Comparison of ENCODE assay signal across 21 cellular contexts in the genomic region with DNA sequence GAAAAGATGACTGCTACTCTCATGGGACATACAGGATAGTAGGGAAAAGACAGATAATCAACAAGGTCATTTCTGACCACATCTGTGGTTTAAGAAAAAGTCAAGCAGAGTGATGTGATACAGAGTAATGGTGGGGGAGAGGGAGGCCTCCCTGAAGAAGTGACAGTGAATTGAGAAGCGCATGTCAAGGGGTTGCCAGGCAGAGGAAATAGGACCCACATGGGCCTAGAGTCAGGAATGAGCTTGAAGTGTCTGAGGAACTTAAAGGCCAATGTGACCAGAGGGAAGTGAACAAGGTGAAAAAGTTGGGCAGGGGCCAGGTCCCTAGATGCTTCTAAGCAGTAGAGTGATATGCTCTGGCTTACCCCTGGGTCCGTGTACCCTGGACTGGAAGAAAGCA.
DNase-seq lines count a peak whose midpoint lies in the region; ATAC-seq and TF ChIP-seq lines count a peak whose summit lies in the region.
"Had no signal": no experiment of that assay in that cellular context is flagged by ENCODE, and none has a peak within 500 bp of the region (broad histone marks: within the 10 kb centered on the region; RNA-seq: fewer than 3 reads in every experiment).

No MANE protein-coding gene starts in this region.

- peak; percentile 22 for DNase-seq in activated T-cell treated with anti-CD3 and anti-CD28 coated beads, Interleukin-2, amount 50 U/mL, for 24 hours
- DNase-seq in activated T-cell treated with anti-CD3 and anti-CD28 coated beads for 4 hours (no peak), left kidney (ENCODE audit: low read depth, low spot score) (peak; percentile 70), vagina (ENCODE audit: extremely low spot score in 2 of 2) (peak in 1 of 2 donors; percentile 85), breast epithelium (ENCODE audit: low spot score in 2 of 2) (no peak), NCI-H2227 (lab: John Stamatoyannopoulos, UW; ENCODE audit: unreplicated experiment) (no peak), GDM1 (lab: John Stamatoyannopoulos, UW) (no peak)
- no peak for DNase-seq in stimulated activated effector memory CD8-positive, alpha-beta T cell treated with anti-CD3 and anti-CD28 coated beads, Interleukin-12 subunit alpha, Interleukin-12 subunit beta, amount 100 ng/mL, for 72 hours (ENCODE audit: low spot score in 2 of 2)
- DNase-seq: activated CD4-positive, alpha-beta memory T cell treated with anti-CD3 and anti-CD28 coated beads, Interleukin-2, amount 10 ng/mL, durations not matched to agents 7 days and 5 days; activated CD4-positive, CD25-positive, alpha-beta regulatory T cell; activated naive CD4-positive, alpha-beta T cell treated with anti-CD3 and anti-CD28 coated beads, Interleukin-2, amount 10 ng/mL, durations not matched to agents 7 days and 5 days; activated T-cell treated with anti-CD3 and anti-CD28 coated beads, Interleukin-2, amount 50 U/mL, for 48 hours; BE2C; COR-L47; effector CD8-positive, alpha-beta T cell; NCI-H1694 treated with DMSO at 0.1 percent for 48 hours; NCI-H526 treated with DMSO at 0.1 percent for 48 hours; occipital lobe; RPMI8226 had no signal

- no peak for ATAC-seq in stimulated activated effector memory CD8-positive, alpha-beta T cell treated with anti-CD3 and anti-CD28 coated beads, Interleukin-12 subunit alpha, Interleukin-12 subunit beta, amount 100 ng/mL, for 72 hours
- ATAC-seq: GM23338 had no signal

- H3K9me3 Mint-ChIP-seq in activated T-cell treated with anti-CD3 and anti-CD28 coated beads, Interleukin-2, amount 50 U/mL, for 24 hours = no peaks in the 10 kb centered on the region
- no peaks in the 10 kb centered on the region for H3K9me3 Mint-ChIP-seq in stimulated activated effector memory CD8-positive, alpha-beta T cell treated with anti-CD3 and anti-CD28 coated beads, Interleukin-12 subunit alpha, Interleukin-12 subunit beta, amount 100 ng/mL, for 72 hours
- H3K9me3 Mint-ChIP-seq: activated CD4-positive, alpha-beta memory T cell treated with anti-CD3 and anti-CD28 coated beads, Interleukin-2, amount 10 ng/mL, durations not matched to agents 7 days and 5 days; activated naive CD4-positive, alpha-beta T cell treated with anti-CD3 and anti-CD28 coated beads, Interleukin-2, amount 10 ng/mL, durations not matched to agents 7 days and 5 days; GM23338 had no signal

- H3K27ac ChIP-seq in vagina (peak overlapping the region; percentile 78), breast epithelium (peak overlapping the region in 1 of 2 donors; percentile 23)
- H3K27ac ChIP-seq: KMS-11 had no signal

- H3K4me1 ChIP-seq in vagina (peaks cover 51% of the 10 kb centered on the region), breast epithelium (no peaks in the 10 kb centered on the region)
- H3K4me1 ChIP-seq: BE2C had no signal

- no peaks in the 10 kb centered on the region for H3K36me3 ChIP-seq in vagina
- H3K36me3 ChIP-seq in breast epithelium = no peaks in the 10 kb centered on the region
- H3K36me3 ChIP-seq: BE2C had no signal

- no peaks in the 10 kb centered on the region for H3K36me3 Mint-ChIP-seq in activated T-cell treated with anti-CD3 and anti-CD28 coated beads, Interleukin-2, amount 50 U/mL, for 24 hours (ENCODE audit: low read depth)
- H3K36me3 Mint-ChIP-seq in stimulated activated effector memory CD8-positive, alpha-beta T cell treated with anti-CD3 and anti-CD28 coated beads, Interleukin-12 subunit alpha, Interleukin-12 subunit beta, amount 100 ng/mL, for 72 hours = no peaks in the 10 kb centered on the region
- H3K36me3 Mint-ChIP-seq: activated naive CD4-positive, alpha-beta T cell treated with anti-CD3 and anti-CD28 coated beads, Interleukin-2, amount 10 ng/mL, durations not matched to agents 7 days and 5 days had no signal

- intact Hi-C loops in vagina (cut with DNase I) = no loop called here
- intact Hi-C loops in breast epithelium (cut with DNase I; ENCODE audit: low total_unique reads) = no loop called here

- no peak overlapping the region for H3K27ac Mint-ChIP-seq in activated T-cell treated with anti-CD3 and anti-CD28 coated beads, Interleukin-2, amount 50 U/mL, for 24 hours
- H3K27ac Mint-ChIP-seq in stimulated activated effector memory CD8-positive, alpha-beta T cell treated with anti-CD3 and anti-CD28 coated beads, Interleukin-12 subunit alpha, Interleukin-12 subunit beta, amount 100 ng/mL, for 72 hours = peak overlapping the region; percentile 7
- H3K27ac Mint-ChIP-seq: activated CD4-positive, alpha-beta memory T cell treated with anti-CD3 and anti-CD28 coated beads, Interleukin-2, amount 10 ng/mL, durations not matched to agents 7 days and 5 days; activated naive CD4-positive, alpha-beta T cell treated with anti-CD3 and anti-CD28 coated beads, Interleukin-2, amount 10 ng/mL, durations not matched to agents 7 days and 5 days; GM23338 had no signal

- no peaks in the 10 kb centered on the region for H3K27me3 Mint-ChIP-seq in activated T-cell treated with anti-CD3 and anti-CD28 coated beads, Interleukin-2, amount 50 U/mL, for 24 hours

- H3K27me3 ChIP-seq in vagina (no peaks in the 10 kb centered on the region), breast epithelium (no peaks in the 10 kb centered on the region)
- H3K27me3 ChIP-seq: BE2C had no signal

- TF ChIP-seq POLR2A in vagina (IDR thresholded peaks at IDR 0.05) = no peak
- no peak for TF ChIP-seq POLR2A in breast epithelium (IDR thresholded peaks at IDR 0.05)

- TF ChIP-seq CTCF in vagina (IDR thresholded peaks at IDR 0.05) (no peak), breast epithelium (IDR thresholded peaks at IDR 0.05) (no peak)

- H3K4me1 Mint-ChIP-seq in activated T-cell treated with anti-CD3 and anti-CD28 coated beads, Interleukin-2, amount 50 U/mL, for 24 hours (ENCODE audit: low read depth) = peaks cover 7% of the 10 kb centered on the region
- H3K4me1 Mint-ChIP-seq in stimulated activated effector memory CD8-positive, alpha-beta T cell treated with anti-CD3 and anti-CD28 coated beads, Interleukin-12 subunit alpha, Interleukin-12 subunit beta, amount 100 ng/mL, for 72 hours = peaks cover 25% of the 10 kb centered on the region
- H3K4me1 Mint-ChIP-seq: activated naive CD4-positive, alpha-beta T cell treated with anti-CD3 and anti-CD28 coated beads, Interleukin-2, amount 10 ng/mL, durations not matched to agents 7 days and 5 days; GM23338 had no signal

- no peaks in the 10 kb centered on the region for H3K9me3 ChIP-seq in vagina
- H3K9me3 ChIP-seq in breast epithelium = no peaks in the 10 kb centered on the region
- H3K9me3 ChIP-seq: BE2C had no signal

- no peak overlapping the region for H3K4me3 ChIP-seq in vagina
- no peak overlapping the region for H3K4me3 ChIP-seq in breast epithelium
- H3K4me3 ChIP-seq: GM23338 had no signal

- no peak overlapping the region for H3K4me3 Mint-ChIP-seq in activated T-cell treated with anti-CD3 and anti-CD28 coated beads, Interleukin-2, amount 50 U/mL, for 24 hours
- H3K4me3 Mint-ChIP-seq in stimulated activated effector memory CD8-positive, alpha-beta T cell treated with anti-CD3 and anti-CD28 coated beads, Interleukin-12 subunit alpha, Interleukin-12 subunit beta, amount 100 ng/mL, for 72 hours = no peak overlapping the region
- H3K4me3 Mint-ChIP-seq: activated CD4-positive, alpha-beta memory T cell treated with anti-CD3 and anti-CD28 coated beads, Interleukin-2, amount 10 ng/mL, durations not matched to agents 7 days and 5 days; activated naive CD4-positive, alpha-beta T cell treated with anti-CD3 and anti-CD28 coated beads, Interleukin-2, amount 10 ng/mL, durations not matched to agents 7 days and 5 days; GM23338 had no signal

Comparison
In these comparisons a context has a peak if more than half of its experiments do, and no peak if none do; other contexts are left out.
1. DNase-seq: peak in activated T-cell treated with anti-CD3 and anti-CD28 coated beads, Interleukin-2, amount 50 U/mL, for 24 hours (single experiment) and left kidney (single experiment); none in activated T-cell treated with anti-CD3 and anti-CD28 coated beads for 4 hours (single experiment), stimulated activated effector memory CD8-positive, alpha-beta T cell treated with anti-CD3 and anti-CD28 coated beads, Interleukin-12 subunit alpha, Interleukin-12 subunit beta, amount 100 ng/mL, for 72 hours (0 of 2), breast epithelium (0 of 2), NCI-H2227 (single experiment) and GDM1 (single experiment).